23 cellular contexts compared by ENCODE assay signal in genomic region chr1:95208876-95209275, GRCh38. TPM values are rescaled to one million over a fixed set of nuclear protein-coding genes. Genes with fewer than 3 reads are reported as not detected.
DNase-seq lines count a peak whose midpoint lies in the region; ATAC-seq, FAIRE-seq and TF ChIP-seq lines count a peak whose summit lies in the region.
"Had no signal": no experiment of that assay in that cellular context is flagged by ENCODE, and none has a peak within 500 bp of the region (broad histone marks: within the 10 kb centered on the region; RNA-seq: fewer than 3 reads in every experiment).

No MANE protein-coding gene starts in this region.

- H3K27me3 ChIP-seq in left ventricle myocardium inferior (ENCODE audit: low read depth) = no peaks in the 10 kb centered on the region
- no peaks in the 10 kb centered on the region for H3K27me3 ChIP-seq in right cardiac atrium (ENCODE audit: control insufficient read depth, insufficient read depth)
- H3K27me3 ChIP-seq: BE2C, BLaER1 had no signal

- H3K27ac ChIP-seq in left ventricle myocardium inferior (replicated peaks) = peak overlapping the region; percentile 8
- no peak overlapping the region for H3K27ac ChIP-seq in right cardiac atrium (ENCODE audit: low read length)
- H3K27ac ChIP-seq: BLaER1 had no signal

- ATAC-seq in Right ventricle myocardium superior (ENCODE audit: poor library complexity) (peak; percentile 27), left cardiac atrium (no peak), right cardiac atrium (no peak), HG02973 (IDR thresholded peaks at IDR 0.05; ENCODE audit: unreplicated experiment) (no peak)

- H3K4me3 ChIP-seq in left ventricle myocardium inferior (no peak overlapping the region), right cardiac atrium (ENCODE audit: low read length) (no peak overlapping the region)
- H3K4me3 ChIP-seq: BLaER1 had no signal

- TF ChIP-seq CTCF in left ventricle myocardium inferior (IDR thresholded peaks at IDR 0.05; ENCODE audit: borderline replicate concordance) = no peak

- peaks cover 7% of the 10 kb centered on the region for H3K9me3 ChIP-seq in left ventricle myocardium inferior (replicated peaks)
- H3K9me3 ChIP-seq in right cardiac atrium (ENCODE audit: control insufficient read depth, low read length) = no peaks in the 10 kb centered on the region
- H3K9me3 ChIP-seq: BE2C, BLaER1 had no signal

- 70% methylated on average over 3 of the region's 3 CpGs for WGBS in right cardiac atrium

- H3K4me1 ChIP-seq in left ventricle myocardium inferior (peaks cover 28% of the 10 kb centered on the region), right cardiac atrium (ENCODE audit: control insufficient read depth, insufficient read depth, low read length) (peaks cover 4% of the 10 kb centered on the region)
- H3K4me1 ChIP-seq: BE2C, BLaER1 had no signal

- DNase-seq in Right ventricle myocardium superior = no peak
- DNase-seq in left cardiac atrium = no peak
- DNase-seq in left ventricle myocardium inferior = no peak
- DNase-seq in right cardiac atrium = no peak
- DNase-seq in frontal cortex (ENCODE audit: low spot score in 2 of 2) = no peak
- no peak for DNase-seq in DMS53 (lab: John Stamatoyannopoulos, UW)
- DNase-seq: 8988T; ACHN; BE2C; C1 segment of cervical spinal cord; CD4-positive, alpha-beta memory T cell; CD4-positive, CD25-positive, alpha-beta regulatory T cell; CD8-positive, alpha-beta memory T cell; COR-L47; DMS 273 treated with DMSO at 0.1 percent for 48 hours; DMS153; DMS79 treated with DMSO at 0.1 percent for 48 hours; GF-D8 had no signal

- no peaks in the 10 kb centered on the region for H3K36me3 ChIP-seq in left ventricle myocardium inferior
- H3K36me3 ChIP-seq: BE2C, BLaER1 had no signal

- intact Hi-C loops in Right ventricle myocardium superior (cut with DNase I) (no loop called here), left cardiac atrium (cut with DNase I) (no loop called here), left ventricle myocardium inferior (cut with micrococcal nuclease) (no loop called here), right cardiac atrium (cut with DNase I) (no loop called here)

- peak; percentile 26 for FAIRE-seq in frontal cortex (lab: Jason Lieb, UNC)
- FAIRE-seq: A204.1, G401.6, GM12891 had no signal

RNA-seq across cellular contexts. Expression of gene RWDD3, which starts 25.1 kb away (rescaled TPM):
- total RNA-seq in Right ventricle myocardium superior (15.9 TPM), left cardiac atrium (10 to 100 TPM; 12.3 to 17.7 TPM), left ventricle myocardium inferior (19.4 TPM), right cardiac atrium (10 to 100 TPM; 13.6 to 19.3 (median 15.9) TPM), frontal cortex (15.9 TPM)
- polyA plus RNA-seq in right cardiac atrium = 31.1 TPM
